In the genomic region with DNA sequence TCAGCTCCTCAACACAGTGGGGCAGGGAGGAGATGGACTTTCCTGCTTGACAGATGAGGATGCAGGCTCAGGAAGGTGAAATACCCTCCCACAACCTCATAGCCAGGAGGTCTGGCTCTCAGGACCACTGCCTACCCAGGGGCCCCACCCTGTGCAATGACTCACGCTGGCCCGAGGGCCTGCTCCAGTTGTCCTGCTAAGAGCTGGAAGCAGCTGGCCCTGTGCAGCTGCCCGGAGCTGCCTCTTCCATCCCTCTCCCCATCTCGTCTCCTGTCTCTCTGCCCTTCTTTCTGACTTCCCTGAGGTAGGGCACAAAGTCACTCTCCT, we compare ENCODE assay signal across 11 cellular contexts.
DNase-seq lines count a peak whose midpoint lies in the region; ATAC-seq, FAIRE-seq and TF ChIP-seq lines count a peak whose summit lies in the region.
"Had no signal": no experiment of that assay in that cellular context is flagged by ENCODE, and none has a peak within 500 bp of the region (broad histone marks: within the 10 kb centered on the region; RNA-seq: fewer than 3 reads in every experiment).

No MANE protein-coding gene starts in this region.

- H2BK5ac ChIP-seq in IMR-90 (ENCODE audit: low read depth, low read length, poor library complexity, severe bottlenecking): peak overlapping the region; percentile 60

- POLR2A ChIA-PET in A549 (lab: Yijun Ruan, JAX) (interaction anchor here (0.7 to 1.2 kb wide), 2 partner anchors 8 to 41 kb away, joined by 3 to 4 read pairs; no protein-coding TSS in a partner anchor), IMR-90 (lab: Charles Lee; ENCODE audit: unreplicated experiment) (interaction anchor here (0.6 kb wide), 2 partner anchors 10 to 126 kb away, joined by 4 to 8 read pairs; no protein-coding TSS in a partner anchor)

- H2BK15ac ChIP-seq in IMR-90 (ENCODE audit: low read depth, low read length): peak overlapping the region; percentile 53; the same call in 1 of the 3 replicates

- peak overlapping the region; percentile 35; the same call in 1 of the 2 replicates for H4K5ac ChIP-seq in IMR-90 (ENCODE audit: low read depth, low read length)

- peak overlapping the region; percentile 86 for H2AK5ac ChIP-seq in IMR-90 (ENCODE audit: low read depth, low read length)

- no TSS peak for BruUV-seq in IMR-90 (replicated peaks; lab: Mats Ljungman, UMichigan)

- H4K20me1 ChIP-seq in IMR-90 (ENCODE audit: insufficient read depth, low read length): peaks cover 54% of the 10 kb centered on the region

- H3K79me1 ChIP-seq in IMR-90 (ENCODE audit: low read depth in 1 of 2, low read length in 2 of 2): peaks cover 62 to 99% of the 10 kb centered on the region in 2 experiments

- TF ChIP-seq EP300 in A549 (IDR thresholded peaks at IDR 0.05): no peak

- H3K56ac ChIP-seq in IMR-90 (ENCODE audit: extremely low read depth, insufficient read depth, low read length): 0 out of 2 replicates have a peak overlapping the region, but pooled peaks have one; percentile 4

- peak overlapping the region; percentile 59; the same call in 1 of the 2 replicates for H3K23ac ChIP-seq in IMR-90 (ENCODE audit: low read depth, low read length)

- DNase-seq in A549 (ENCODE audit: low read depth in 1 of 2, low spot score in 1 of 2): no peak
- peak; percentile 73 for DNase-seq in IMR-90
- DNase-seq in breast epithelium (ENCODE audit: low spot score in 2 of 2): no peak
- DNase-seq in lung microvascular endothelial cell (ENCODE audit: low read depth in 2 of 2): peak; percentile 43 to 76
- DNase-seq in NCI-H1930 (lab: John Stamatoyannopoulos, UW): no peak
- no peak for DNase-seq in NCI-H1417 treated with DMSO at 0.1 percent for 48 hours (lab: John Stamatoyannopoulos, UW)
- DNase-seq in NCI-H146 (lab: John Stamatoyannopoulos, UW): no peak
- DNase-seq: NCI-H2029 treated with DMSO at 0.1 percent for 48 hours; stimulated activated naive CD8-positive, alpha-beta T cell treated with anti-CD3 and anti-CD28 coated beads, Interleukin-15, amount 100 ng/mL, for 72 hours; WERI-Rb-1 had no signal

- TF ChIP-seq POLR2A in A549 (IDR thresholded peaks at IDR 0.05; ENCODE audit: low read length) (no peak), IMR-90 (IDR thresholded peaks at IDR 0.05; ENCODE audit: low read depth, low read length) (no peak), breast epithelium (IDR thresholded peaks at IDR 0.05) (no peak)

- peak overlapping the region; percentile 71 for H3K14ac ChIP-seq in IMR-90 (replicated peaks; ENCODE audit: low read depth, low read length)

- peaks cover 35% of the 10 kb centered on the region for H3K36me3 ChIP-seq in IMR-90 (ENCODE audit: control insufficient read depth, insufficient read depth, low read length)
- H3K36me3 ChIP-seq in breast epithelium: no peaks in the 10 kb centered on the region

- peak overlapping the region; percentile 91 for H2AK9ac ChIP-seq in IMR-90 (replicated peaks; ENCODE audit: low read depth, low read length, poor library complexity)

- no peak overlapping the region for H3K4me3 ChIP-seq in A549
- H3K4me3 ChIP-seq in IMR-90 (ENCODE audit: insufficient read depth, low read depth, low read length): no peak overlapping the region
- H3K4me3 ChIP-seq in breast epithelium: no peak overlapping the region

- peak overlapping the region; percentile 45 for H3K4me2 ChIP-seq in A549
- H3K4me2 ChIP-seq in IMR-90 (ENCODE audit: low read depth, low read length): no peak overlapping the region

- H4K8ac ChIP-seq in IMR-90 (ENCODE audit: low read depth in 2 of 2, low read length in 2 of 2): no peak overlapping the region

- H3K18ac ChIP-seq in IMR-90 (ENCODE audit: low read depth, low read length): peak overlapping the region; percentile 13; the same call in 1 of the 2 replicates

- H3K4me1 ChIP-seq in A549 (peaks cover 77% of the 10 kb centered on the region), IMR-90 (ENCODE audit: control insufficient read depth, insufficient read depth, low read length) (peaks cover 48% of the 10 kb centered on the region), breast epithelium (peaks cover 7 to 10% of the 10 kb centered on the region in 2 donors)

- peak overlapping the region; percentile 74 for H3K4ac ChIP-seq in IMR-90 (ENCODE audit: low read depth, low read length)

- peak overlapping the region; percentile 61 to 90 for H3K27ac ChIP-seq in A549
- peak overlapping the region; percentile 51 for H3K27ac ChIP-seq in IMR-90 (ENCODE audit: insufficient read depth, low read length)
- peak overlapping the region; percentile 40 to 66 for H3K27ac ChIP-seq in breast epithelium
- H3K27ac ChIP-seq: WERI-Rb-1 had no signal

- H3K9me1 ChIP-seq in IMR-90 (ENCODE audit: insufficient read depth, low read length): peaks cover 42% of the 10 kb centered on the region

- no peaks in the 10 kb centered on the region for H3K9me3 ChIP-seq in A549
- no peaks in the 10 kb centered on the region for H3K9me3 ChIP-seq in IMR-90 (ENCODE audit: control insufficient read depth, insufficient read depth, low read length)
- H3K9me3 ChIP-seq in breast epithelium: no peaks in the 10 kb centered on the region

- 33% methylated on average over 4 of the region's 4 CpGs for WGBS in A549 (ENCODE audit: missing lambda C conversion rate)
- WGBS in IMR-90 (ENCODE audit: extremely low coverage in 2 of 2, insufficient read length in 1 of 2), 2 experiments: 50% methylated on average over 2 of the region's 4 CpGs; no CpG with 5 or more reads in 1 of the 2 experiments

- H3K27me3 ChIP-seq in IMR-90 (ENCODE audit: control insufficient read depth, insufficient read depth, low read length): no peaks in the 10 kb centered on the region
- H3K27me3 ChIP-seq in breast epithelium: no peaks in the 10 kb centered on the region

- peak overlapping the region; percentile 67 for H2AFZ ChIP-seq in IMR-90 (replicated peaks; ENCODE audit: low read length, poor library complexity)

- dilution Hi-C loops in IMR-90 (cut with HindIII; ENCODE audit: low sequenced_read_pairs, unreplicated experiment): no loop called here

- in situ Hi-C loops in IMR-90 (cut with MboI; ENCODE audit: low sequenced_read_pairs): loop anchor here (10.0 kb wide), 1 partner anchor 988 kb away; no protein-coding TSS in a partner anchor

- CTCF ChIA-PET in A549 (lab: Yijun Ruan, JAX): interaction anchor here (1.0 to 14.8 kb wide), 9 partner anchors 13 to 1145 kb away, joined by 3 to 373 read pairs (median 97); partner anchors contain the start of gene ZMIZ1
- CTCF ChIA-PET in IMR-90 (lab: Yijun Ruan, JAX): no interaction called here

- peak overlapping the region; percentile 51 for H2BK20ac ChIP-seq in IMR-90 (ENCODE audit: low read depth, low read length)

- intact Hi-C loops in IMR-90 (cut with micrococcal nuclease) (loop anchor here (10.0 kb wide), 1 partner anchor 248 kb away; no protein-coding TSS in a partner anchor), breast epithelium (cut with DNase I; ENCODE audit: low total_unique reads) (no loop called here)

- H2BK120ac ChIP-seq in IMR-90 (ENCODE audit: low read depth, low read length): peak overlapping the region; percentile 58

- no peak overlapping the region; the same call in 1 of the 2 replicates for H3K9ac ChIP-seq in IMR-90 (ENCODE audit: low read depth, low read length)

- TF ChIP-seq RAD21 in A549 (conservative IDR thresholded peaks at IDR 0.05 in 1 of 2, IDR thresholded peaks at IDR 0.05 in 1 of 2) (no peak), IMR-90 (IDR thresholded peaks at IDR 0.05; ENCODE audit: low read length) (no peak)

- no peak for TF ChIP-seq CTCF in A549 (IDR thresholded peaks at IDR 0.05)
- no peak for TF ChIP-seq CTCF in IMR-90 (conservative IDR thresholded peaks at IDR 0.05; ENCODE audit: low read depth, low read length)
- no peak for TF ChIP-seq CTCF in breast epithelium (IDR thresholded peaks at IDR 0.05)

- H4K91ac ChIP-seq in IMR-90 (ENCODE audit: insufficient read depth, low read depth, low read length): peak overlapping the region; percentile 68; the same call in 1 of the 2 replicates

- ATAC-seq in A549 (peak in 1 of 2 experiments; percentile 8; a peak in 1 of 6 replicates), IMR-90 (ENCODE audit: low read depth) (peak; percentile 60), HG03039 (IDR thresholded peaks at IDR 0.05; ENCODE audit: unreplicated experiment) (no peak)
- ATAC-seq: stimulated activated naive CD8-positive, alpha-beta T cell treated with anti-CD3 and anti-CD28 coated beads, Interleukin-15, amount 100 ng/mL, for 72 hours had no signal

- FAIRE-seq in A549 (lab: Jason Lieb, UNC): no peak

TF ChIP-seq in A549, 52 proteins besides CTCF, POLR2A, EP300 and RAD21:
- TF ChIP-seq CEBPB (IDR thresholded peaks at IDR 0.05) (no peak), MYC (IDR thresholded peaks at IDR 0.05; ENCODE audit: borderline replicate concordance, low read length) (no peak), FOXS1 (CRISPR knock-in tag; IDR thresholded peaks at IDR 0.05) (no peak), EHF (CRISPR knock-in tag; IDR thresholded peaks at IDR 0.05) (no peak), FOSL2 (IDR thresholded peaks at IDR 0.05) (0 out of 2 replicates have a peak, but pooled peaks have one; percentile 30), FOSL2 (CRISPR knock-in tag; IDR thresholded peaks at IDR 0.05) (peak; percentile 22; the same call in 1 of the 2 replicates)
- TF ChIP-seq, protein P1, sequence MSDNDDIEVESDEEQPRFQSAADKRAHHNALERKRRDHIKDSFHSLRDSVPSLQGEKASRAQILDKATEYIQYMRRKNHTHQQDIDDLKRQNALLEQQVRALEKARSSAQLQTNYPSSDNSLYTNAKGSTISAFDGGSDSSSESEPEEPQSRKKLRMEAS (IDR thresholded peaks at IDR 0.05): no peak
TF ChIP-seq in A549: peak in this region for 1.

TF ChIP-seq in IMR-90, 13 proteins besides CTCF, POLR2A, EP300 and RAD21:
- TF ChIP-seq MAZ (IDR thresholded peaks at IDR 0.05; ENCODE audit: borderline replicate concordance, low read depth, low read length) (peak; percentile 54; the same call in 1 of the 2 replicates), NFE2L2 (IDR thresholded peaks at IDR 0.05; ENCODE audit: low read depth, low read length) (no peak), CHD1 (IDR thresholded peaks at IDR 0.05; ENCODE audit: low read depth, low read length) (no peak), FOS (IDR thresholded peaks at IDR 0.05; ENCODE audit: low read depth, low read length) (peak; percentile 69), SMC3 (IDR thresholded peaks at IDR 0.05; ENCODE audit: low read depth, low read length) (no peak), MAFK (IDR thresholded peaks at IDR 0.05; ENCODE audit: low read depth, low read length) (no peak), ELK1 (IDR thresholded peaks at IDR 0.05; ENCODE audit: borderline replicate concordance, low read depth, low read length) (no peak), BHLHE40 (IDR thresholded peaks at IDR 0.05; ENCODE audit: low read depth, low read length) (no peak)

Comparison
In these comparisons a context has a peak if more than half of its experiments do, and no peak if none do; other contexts are left out.
1. DNase-seq: peak in IMR-90 (single experiment) and lung microvascular endothelial cell (2 of 2); none in A549 (0 of 2), breast epithelium (0 of 2), NCI-H1930 (0 of 2), NCI-H1417 treated with DMSO at 0.1 percent for 48 hours (single experiment) and NCI-H146 (single experiment).
2. Peak in every context shown above with its lines, with median percentiles within 50 percentile points of each other: H3K27ac ChIP-seq.